ENCODE assay signal across 24 cellular contexts in the genomic region with DNA sequence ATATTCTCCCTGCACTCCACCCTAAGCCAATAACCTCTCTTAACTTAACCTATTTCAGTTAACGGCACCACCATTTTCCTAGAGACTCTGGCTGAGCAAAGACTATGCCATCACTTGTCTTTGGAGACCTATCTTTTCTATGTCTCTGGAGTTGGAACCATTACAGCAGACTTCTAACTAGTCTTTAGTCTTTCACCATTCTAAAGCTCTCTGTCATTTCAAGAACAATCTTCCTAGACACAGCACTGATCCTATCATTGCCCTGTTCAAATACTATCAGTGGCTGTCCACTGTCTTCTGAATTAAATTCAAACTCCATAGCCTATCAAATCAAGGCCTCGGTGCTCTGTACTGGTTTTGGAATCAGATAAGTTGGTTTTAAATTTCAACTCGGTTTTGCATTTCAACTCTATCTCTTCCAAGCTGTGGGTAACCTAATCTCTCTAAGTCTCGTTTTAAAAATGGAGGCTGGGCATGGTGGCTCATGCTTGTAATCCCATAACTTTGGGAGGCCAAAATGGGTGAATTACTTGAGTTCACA. TPM values are rescaled to one million over a fixed set of nuclear protein-coding genes. Genes with fewer than 3 reads are reported as not detected.
"Had no signal": no experiment of that assay in that cellular context is flagged by ENCODE, and none has a peak within 500 bp of the region (broad histone marks: within the 10 kb centered on the region; RNA-seq: fewer than 3 reads in every experiment).

No MANE protein-coding gene starts in this region.

- H3K27me3 ChIP-seq: esophagus squamous epithelium, neural progenitor cell, spleen, testis, upper lobe of left lung had no signal

- H3K4me2 ChIP-seq: neural progenitor cell had no signal

- FAIRE-seq: bronchial epithelial cell, islet of Langerhans had no signal

- H3K9me3 ChIP-seq: esophagus squamous epithelium, gastroesophageal sphincter, spleen, testis, upper lobe of left lung had no signal

- H3K27ac ChIP-seq: esophagus squamous epithelium, gastroesophageal sphincter, neural progenitor cell, spleen, testis, upper lobe of left lung had no signal

- DNase-seq: activated CD4-positive, alpha-beta memory T cell treated with anti-CD3 and anti-CD28 coated beads, Interleukin-2, amount 10 ng/mL, durations not matched to agents 7 days and 5 days; activated CD4-positive, alpha-beta T cell treated with anti-CD3 and anti-CD28 coated beads for 48 hours; activated CD4-positive, CD25-positive, alpha-beta regulatory T cell; activated effector memory CD4-positive, alpha-beta T cell treated with anti-CD3 and anti-CD28 coated beads, Interleukin-2, amount 50 U/mL, for 16 hours; activated naive CD4-positive, alpha-beta T cell treated with anti-CD3 and anti-CD28 coated beads, Interleukin-2, amount 10 ng/mL, durations not matched to agents 7 days and 5 days; activated T-cell treated with anti-CD3 and anti-CD28 coated beads, Interleukin-2, amount 50 U/mL, for 72 hours; amygdala; cerebellar nuclear complex; cortex of kidney; endodermal cell; esophagus squamous epithelium; hypothalamus; left ventricle myocardium superior; mammary epithelial cell; spleen; stimulated activated CD4-positive, alpha-beta T cell treated with anti-CD3 and anti-CD28 coated beads, Interleukin-4, amount 100 ng/mL, for 1 hour; stimulated activated naive CD4-positive, alpha-beta T cell; testis; upper lobe of left lung had no signal

- H3K4me1 ChIP-seq: gastroesophageal sphincter had no signal

- ATAC-seq: activated T-cell treated with anti-CD3 and anti-CD28 coated beads, Interleukin-2, amount 50 U/mL, for 72 hours; gastroesophageal sphincter; left ventricle myocardium superior had no signal

- H3K4me3 ChIP-seq: esophagus squamous epithelium, gastroesophageal sphincter, neural progenitor cell, spleen, testis, upper lobe of left lung had no signal

- H3K36me3 ChIP-seq: esophagus squamous epithelium, gastroesophageal sphincter, neural progenitor cell, spleen, upper lobe of left lung had no signal

- H3K9ac ChIP-seq: neural progenitor cell had no signal

- H2AFZ ChIP-seq: neural progenitor cell had no signal

RNA-seq across cellular contexts. Expression of gene RNF43, which starts 31.9 kb away (rescaled TPM):
- total RNA-seq: activated CD4-positive, alpha-beta memory T cell treated with anti-CD3 and anti-CD28 coated beads, Interleukin-2, amount 10 ng/mL, durations not matched to agents 7 days and 5 days; myocyte had no signal

RNA-seq across cellular contexts. Expression of gene TSPOAP1, which starts 56.8 kb away (rescaled TPM):
- polyA plus RNA-seq: mammary epithelial cell had no signal
